ENCODE assay signal across 21 cellular contexts in genomic region chr7:100040575-100040974, GRCh38. TPM values are rescaled to one million over a fixed set of nuclear protein-coding genes. Genes with fewer than 3 reads are reported as not detected.
A peak's percentile ranks its signal among the peaks of the same experiment; 100 is the strongest.
DNase-seq lines count a peak whose midpoint lies in the region; ATAC-seq, FAIRE-seq and TF ChIP-seq lines count a peak whose summit lies in the region.
"Had no signal": no experiment of that assay in that cellular context is flagged by ENCODE, and none has a peak within 500 bp of the region (broad histone marks: within the 10 kb centered on the region; RNA-seq: fewer than 3 reads in every experiment).

No MANE protein-coding gene starts in this region.

- H3K36me3 ChIP-seq in SJSA1 (peaks cover 27% of the 10 kb centered on the region), endothelial cell of umbilical vein (ENCODE audit: control insufficient read depth in 2 of 2, extremely low read depth in 1 of 2, insufficient read depth in 2 of 2, low read length in 2 of 2) (peaks cover 3% of the 10 kb centered on the region in 2 experiments)

- H3K9me1 ChIP-seq in endothelial cell of umbilical vein (replicated peaks; ENCODE audit: control insufficient read depth, extremely low read depth, insufficient read depth, low read length) = no peaks in the 10 kb centered on the region

- ATAC-seq in GM18520 (IDR thresholded peaks at IDR 0.05; ENCODE audit: unreplicated experiment) = no peak
- ATAC-seq: A549 had no signal

- peak overlapping the region; percentile 40 for H3K27ac ChIP-seq in SJSA1
- H3K27ac ChIP-seq in endothelial cell of umbilical vein (ENCODE audit: insufficient read depth, low read depth, low read length) = peak overlapping the region; percentile 78
- peak overlapping the region; percentile 28 for H3K27ac ChIP-seq in temporal lobe (ENCODE audit: low read depth, low read length)
- H3K27ac ChIP-seq: A549 had no signal

- no peak overlapping the region for H3K4me2 ChIP-seq in endothelial cell of umbilical vein (ENCODE audit: insufficient read depth, low read length)
- H3K4me2 ChIP-seq: A549 had no signal

- H3K9ac ChIP-seq in endothelial cell of umbilical vein (replicated peaks; ENCODE audit: extremely low read depth, insufficient read depth, low read length) = peak overlapping the region; percentile 70

- H3K9me3 ChIP-seq in SJSA1 (replicated peaks) = no peaks in the 10 kb centered on the region
- H3K9me3 ChIP-seq in endothelial cell of umbilical vein (replicated peaks; ENCODE audit: control insufficient read depth, insufficient read depth, low read length) = no peaks in the 10 kb centered on the region

- H3K4me3 Mint-ChIP-seq in activated naive CD4-positive, alpha-beta T cell treated with anti-CD3 and anti-CD28 coated beads, Interleukin-2, amount 50 U/mL, for 24 hours = no peak overlapping the region
- H3K4me3 Mint-ChIP-seq: CD4-positive, alpha-beta T cell had no signal

- POLR2A ChIA-PET in endothelial cell of umbilical vein (lab: Charles Lee) = no interaction called here

- intact Hi-C loops in endothelial cell of umbilical vein (cut with micrococcal nuclease) = loop anchor here (2.0 kb wide), 1 partner anchor 24 kb away; no protein-coding TSS in a partner anchor

- H3K27me3 ChIP-seq in SJSA1 (replicated peaks) (no peaks in the 10 kb centered on the region), endothelial cell of umbilical vein (ENCODE audit: control insufficient read depth in 2 of 2, insufficient read depth in 2 of 2, low read length in 2 of 2) (no peaks in the 10 kb centered on the region)

- H3K27ac Mint-ChIP-seq in activated naive CD4-positive, alpha-beta T cell treated with anti-CD3 and anti-CD28 coated beads, Interleukin-2, amount 50 U/mL, for 24 hours = peak overlapping the region; percentile 86
- H3K27ac Mint-ChIP-seq: CD4-positive, alpha-beta T cell had no signal

- TF ChIP-seq CTCF in endothelial cell of umbilical vein (IDR thresholded peaks at IDR 0.05; ENCODE audit: extremely low read depth in 1 of 2, insufficient read depth in 1 of 2, low read depth in 1 of 2, low read length in 2 of 2) = no peak

- FAIRE-seq in endothelial cell of umbilical vein (lab: Jason Lieb, UNC) = no peak
- FAIRE-seq: A549, D721Med had no signal

- H3K4me3 ChIP-seq in SJSA1 (no peak overlapping the region), endothelial cell of umbilical vein (replicated peaks in 1 of 3; ENCODE audit: insufficient read depth in 1 of 3, low read depth in 1 of 3, low read length in 3 of 3) (no peak overlapping the region)
- H3K4me3 ChIP-seq: A549 had no signal

- no TSS peak for BruUV-seq in endothelial cell of umbilical vein (replicated peaks; lab: Mats Ljungman, UMichigan)

- dilution Hi-C loops in endothelial cell of umbilical vein (cut with MboI; ENCODE audit: extremely low pct_ligation_motif_present, low sequenced_read_pairs) = no loop called here

- H3K4me1 Mint-ChIP-seq in activated naive CD4-positive, alpha-beta T cell treated with anti-CD3 and anti-CD28 coated beads, Interleukin-2, amount 50 U/mL, for 24 hours = peaks cover 26% of the 10 kb centered on the region

- no peak overlapping the region for H2AFZ ChIP-seq in endothelial cell of umbilical vein (ENCODE audit: low read depth, low read length)

- no peaks in the 10 kb centered on the region for H3K27me3 Mint-ChIP-seq in activated naive CD4-positive, alpha-beta T cell treated with anti-CD3 and anti-CD28 coated beads, Interleukin-2, amount 50 U/mL, for 24 hours
- H3K27me3 Mint-ChIP-seq: CD4-positive, alpha-beta T cell had no signal

- no peaks in the 10 kb centered on the region for H4K20me1 ChIP-seq in endothelial cell of umbilical vein (replicated peaks; ENCODE audit: control insufficient read depth, extremely low read depth, insufficient read depth, low read length)

- DNase-seq in activated naive CD4-positive, alpha-beta T cell treated with anti-CD3 and anti-CD28 coated beads, Interleukin-2, amount 50 U/mL, for 16 hours = no peak
- DNase-seq in SJSA1 (ENCODE audit: low read depth in 1 of 2, low spot score in 2 of 2) (no peak), endothelial cell of umbilical vein (ENCODE audit: low read depth, low spot score) (no peak), cerebellar cortex (ENCODE audit: low spot score) (no peak)
- no peak for DNase-seq in stimulated activated CD4-positive, alpha-beta T cell treated with anti-CD3 and anti-CD28 coated beads, Interleukin-1b, Interleukin-23, amount 100 ng/mL, for 48 hours
- DNase-seq: AML-193; CD4-positive, alpha-beta T cell; DND-41; GF-D8; GOT3; Karpas-422; MM.1S; NCI-H1105; NCI-H1694 treated with DMSO at 0.1 percent for 48 hours; NCI-H446; NCI-H748 treated with DMSO at 0.1 percent for 48 hours had no signal

- no peak for TF ChIP-seq POLR2A in endothelial cell of umbilical vein (IDR thresholded peaks at IDR 0.05; ENCODE audit: low read depth, low read length)

- no peaks in the 10 kb centered on the region for H3K79me2 ChIP-seq in endothelial cell of umbilical vein (ENCODE audit: control insufficient read depth, insufficient read depth, low read length)

- CTCF ChIA-PET in endothelial cell of umbilical vein (lab: Charles Lee) = interaction anchor here (0.6 to 1.1 kb wide), 3 partner anchors 13 to 19 kb away, joined by 3 read pairs; no protein-coding TSS in a partner anchor

- H3K4me1 ChIP-seq in SJSA1 (replicated peaks) = peaks cover 36% of the 10 kb centered on the region
- H3K4me1 ChIP-seq in endothelial cell of umbilical vein (ENCODE audit: control insufficient read depth, extremely low read depth, insufficient read depth, low read length) = peaks cover 14% of the 10 kb centered on the region

- peaks cover 9% of the 10 kb centered on the region for H3K36me3 Mint-ChIP-seq in activated naive CD4-positive, alpha-beta T cell treated with anti-CD3 and anti-CD28 coated beads, Interleukin-2, amount 50 U/mL, for 24 hours

- no peaks in the 10 kb centered on the region for H3K9me3 Mint-ChIP-seq in activated naive CD4-positive, alpha-beta T cell treated with anti-CD3 and anti-CD28 coated beads, Interleukin-2, amount 50 U/mL, for 24 hours
- H3K9me3 Mint-ChIP-seq: CD4-positive, alpha-beta T cell had no signal

TF ChIP-seq in endothelial cell of umbilical vein, 7 proteins besides CTCF, POLR2A, EP300 and RAD21 (continues in another document):
- TF ChIP-seq FOS (IDR thresholded peaks at IDR 0.05; ENCODE audit: borderline replicate concordance, insufficient read depth, low read length) = no peak
- TF ChIP-seq POLR2AphosphoS5 (IDR thresholded peaks at IDR 0.05; ENCODE audit: insufficient read depth, low read depth, low read length) = no peak
- no peak for TF ChIP-seq JUN (IDR thresholded peaks at IDR 0.05; ENCODE audit: borderline replicate concordance, insufficient read depth, insufficient read length, low read depth)
- TF ChIP-seq EZH2 (IDR thresholded peaks at IDR 0.05; ENCODE audit: borderline replicate concordance, low read depth, low read length, severe bottlenecking) = no peak
- TF ChIP-seq MAX (IDR thresholded peaks at IDR 0.05; ENCODE audit: insufficient read depth, insufficient read length) = no peak

RNA-seq across cellular contexts. Expression of gene ZSCAN21, which starts 9.0 kb away (rescaled TPM):
- 13.9 and 20.7 TPM in 2 replicates for total RNA-seq in SJSA1 (2014; rRNA removed; shearing (Covaris generic))
- total RNA-seq in endothelial cell of umbilical vein (7.4 and 7.7 TPM in 2 replicates), temporal lobe (13.5 TPM)
- 6.5 and 7.7 TPM in 2 replicates for polyA plus RNA-seq in endothelial cell of umbilical vein
- 10.3 and 11.9 TPM in 2 replicates for polyA plus RNA-seq in endothelial cell of umbilical vein (2011; cell fraction: cytosol; rRNA removed)
- 8.7 and 9.3 TPM in 2 replicates for polyA plus RNA-seq in endothelial cell of umbilical vein (2011; cell fraction: nucleus; rRNA removed)
- 6.7 and 7.0 TPM in 2 replicates for polyA plus RNA-seq in endothelial cell of umbilical vein (2012)
- 6.2 and 7.1 TPM in 2 replicates for polyA minus RNA-seq in endothelial cell of umbilical vein
- 2.5 TPM for polyA minus RNA-seq in endothelial cell of umbilical vein (2011; cell fraction: cytosol; rRNA and poly(A)+ RNA removed)
- 3.0 and 3.6 TPM in 2 replicates for polyA minus RNA-seq in endothelial cell of umbilical vein (2011; cell fraction: nucleus; rRNA and poly(A)+ RNA removed)

RNA-seq across cellular contexts. Expression of gene ZKSCAN1, which starts 25.2 kb away (rescaled TPM):
- total RNA-seq in SJSA1 (2014; rRNA removed; shearing (Covaris generic)) = 11.5 and 19.4 TPM in 2 replicates
- total RNA-seq in endothelial cell of umbilical vein (52.8 and 57.8 TPM in 2 replicates), temporal lobe (60.0 TPM)
- 9.4 and 12.3 TPM in 2 replicates for polyA plus RNA-seq in endothelial cell of umbilical vein
- 12.5 and 15.6 TPM in 2 replicates for polyA plus RNA-seq in endothelial cell of umbilical vein (2011; cell fraction: cytosol; rRNA removed)
- polyA plus RNA-seq in endothelial cell of umbilical vein (2011; cell fraction: nucleus; rRNA removed) = 27.3 and 33.3 TPM in 2 replicates
- 17.6 and 19.8 TPM in 2 replicates for polyA plus RNA-seq in endothelial cell of umbilical vein (2012)
- 73.9 and 105 TPM in 2 replicates for polyA minus RNA-seq in endothelial cell of umbilical vein
- 18.9 TPM for polyA minus RNA-seq in endothelial cell of umbilical vein (2011; cell fraction: cytosol; rRNA and poly(A)+ RNA removed)
- 20.2 and 27.3 TPM in 2 replicates for polyA minus RNA-seq in endothelial cell of umbilical vein (2011; cell fraction: nucleus; rRNA and poly(A)+ RNA removed)

RNA-seq across cellular contexts. Expression of gene ZNF3, which starts 40.9 kb away (rescaled TPM):
- total RNA-seq in SJSA1 (2014; rRNA removed; shearing (Covaris generic)) = 27.4 and 36.9 TPM in 2 replicates
- total RNA-seq in endothelial cell of umbilical vein = 30.9 and 31.1 TPM in 2 replicates
- 20.1 and 21.8 TPM in 2 replicates for polyA plus RNA-seq in endothelial cell of umbilical vein
- polyA plus RNA-seq in endothelial cell of umbilical vein (2011; cell fraction: cytosol; rRNA removed) = 16.4 and 18.1 TPM in 2 replicates
- polyA plus RNA-seq in endothelial cell of umbilical vein (2011; cell fraction: nucleus; rRNA removed) = 92.5 and 96.6 TPM in 2 replicates
- polyA plus RNA-seq in endothelial cell of umbilical vein (2012) = 16.4 and 21.6 TPM in 2 replicates
- 44.7 and 59.7 TPM in 2 replicates for polyA minus RNA-seq in endothelial cell of umbilical vein
- polyA minus RNA-seq in endothelial cell of umbilical vein (2011; cell fraction: cytosol; rRNA and poly(A)+ RNA removed) = 8.2 TPM
- 57.9 and 89.1 TPM in 2 replicates for polyA minus RNA-seq in endothelial cell of umbilical vein (2011; cell fraction: nucleus; rRNA and poly(A)+ RNA removed)
- total RNA-seq in temporal lobe = 32.9 TPM

RNA-seq across cellular contexts. Expression of gene COPS6, which starts 48.2 kb away (rescaled TPM):
- total RNA-seq in SJSA1 (2014; rRNA removed; shearing (Covaris generic)) = 56.4 and 111 TPM in 2 replicates
- total RNA-seq in endothelial cell of umbilical vein (168 and 188 TPM in 2 replicates), temporal lobe (33.2 TPM)
- 251 and 268 TPM in 2 replicates for polyA plus RNA-seq in endothelial cell of umbilical vein
- 257 and 331 TPM in 2 replicates for polyA plus RNA-seq in endothelial cell of umbilical vein (2011; cell fraction: cytosol; rRNA removed)
- 152 and 181 TPM in 2 replicates for polyA plus RNA-seq in endothelial cell of umbilical vein (2011; cell fraction: nucleus; rRNA removed)
- polyA plus RNA-seq in endothelial cell of umbilical vein (2012) = 169 and 251 TPM in 2 replicates
- polyA minus RNA-seq in endothelial cell of umbilical vein = 230 and 233 TPM in 2 replicates
- 122 TPM for polyA minus RNA-seq in endothelial cell of umbilical vein (2011; cell fraction: cytosol; rRNA and poly(A)+ RNA removed)
- 46.3 and 64.6 TPM in 2 replicates for polyA minus RNA-seq in endothelial cell of umbilical vein (2011; cell fraction: nucleus; rRNA and poly(A)+ RNA removed)

Comparison
In these comparisons a context has a peak if more than half of its experiments do, and no peak if none do; other contexts are left out.
1. H3K27ac ChIP-seq: peak in every context shown above with its lines; median percentile 78 in endothelial cell of umbilical vein; 40 in SJSA1; 28 in temporal lobe.